In genomic region chr3:129486057-129487035, GRCh38 we compare ENCODE assay signal across 9 cellular contexts. TPM values are rescaled to one million over a fixed set of nuclear protein-coding genes. Genes with fewer than 3 reads are reported as not detected.
DNase-seq lines count a peak whose midpoint lies in the region; ATAC-seq lines count a peak whose summit lies in the region.
"Had no signal": no experiment of that assay in that cellular context is flagged by ENCODE, and none has a peak within 500 bp of the region (broad histone marks: within the 10 kb centered on the region; RNA-seq: fewer than 3 reads in every experiment).

No MANE protein-coding gene starts in this region.

- no peaks in the 10 kb centered on the region for H3K9me2 ChIP-seq in GM23248 (ENCODE audit: insufficient read depth)

- H4K20me1 ChIP-seq in GM23248 (ENCODE audit: insufficient read depth): no peaks in the 10 kb centered on the region

- H3K36me3 ChIP-seq in GM23248 (ENCODE audit: low read depth) (no peaks in the 10 kb centered on the region), subcutaneous abdominal adipose tissue (ENCODE audit: control insufficient read depth in 5 of 5, insufficient read depth in 5 of 5, low read length in 5 of 5) (peaks cover 0 to 10% (median 3%) of the 10 kb centered on the region in 5 donors)

- peak overlapping the region; percentile 79 for H3K4me2 ChIP-seq in GM23248 (ENCODE audit: unreplicated experiment)

- H3K27me3 ChIP-seq in GM23248 (replicated peaks; ENCODE audit: insufficient read depth): no peaks in the 10 kb centered on the region
- no peaks in the 10 kb centered on the region for H3K27me3 ChIP-seq in subcutaneous abdominal adipose tissue (ENCODE audit: control insufficient read depth in 5 of 5, insufficient read depth in 4 of 5, low read length in 5 of 5)

- in situ Hi-C loops in GM23248 (cut with MboI): loop anchor here (25.0 kb wide), 1 partner anchor 326 kb away; no protein-coding TSS in a partner anchor

- DNase-seq in GM23248 (peak; percentile 83), amniotic epithelial cell (ENCODE audit: low read depth) (peak; percentile 94), left ventricle myocardium superior (no peak), AML-193 (lab: John Stamatoyannopoulos, UW) (no peak), mucosa of gallbladder (ENCODE audit: low spot score) (no peak)
- DNase-seq in effector CD4-positive, alpha-beta T cell: no peak

- no peak overlapping the region for H2AFZ ChIP-seq in GM23248

- WGBS in GM23248 (ENCODE audit: low coverage in 1 of 2, low lambda C conversion rate in 2 of 2, missing lambda C conversion rate in 2 of 2), 2 experiments: 31 to 33% methylated on average over 6 of the region's 6 CpGs

- peaks cover 47% of the 10 kb centered on the region for H3F3A ChIP-seq in GM23248 (ENCODE audit: insufficient read depth)

- intact Hi-C loops in left ventricle myocardium superior (cut with micrococcal nuclease): no loop called here

- H3K4me1 ChIP-seq in GM23248 (ENCODE audit: insufficient read depth) (peaks cover 49% of the 10 kb centered on the region), subcutaneous abdominal adipose tissue (ENCODE audit: control insufficient read depth in 5 of 5, insufficient read depth in 5 of 5, low read length in 5 of 5) (peaks cover 30 to 63% (median 57%) of the 10 kb centered on the region in 5 donors)

- H3K4me3 ChIP-seq in GM23248: peak overlapping the region; percentile 59
- H3K4me3 ChIP-seq in subcutaneous abdominal adipose tissue (ENCODE audit: low read depth in 1 of 5, low read length in 5 of 5): no peak overlapping the region

- peak overlapping the region; percentile 75 for H3K9ac ChIP-seq in GM23248
- peak overlapping the region in 4 of 5 donors; percentile 34 to 69 (median 62) for H3K9ac ChIP-seq in subcutaneous abdominal adipose tissue (ENCODE audit: low read length in 5 of 5)

- H3K27ac ChIP-seq in GM23248 (peak overlapping the region; percentile 97), subcutaneous abdominal adipose tissue (ENCODE audit: low read depth, low read length) (peak overlapping the region; percentile 95)

- no peaks in the 10 kb centered on the region for H3K79me2 ChIP-seq in GM23248 (ENCODE audit: insufficient read depth)

- H3K9me3 ChIP-seq in GM23248 (ENCODE audit: low read depth): no peaks in the 10 kb centered on the region
- H3K9me3 ChIP-seq in subcutaneous abdominal adipose tissue (ENCODE audit: control insufficient read depth in 5 of 5, low read length in 5 of 5): no peaks in the 10 kb centered on the region

- ATAC-seq in left ventricle myocardium superior (peak; percentile 45), GM18861 (IDR thresholded peaks at IDR 0.05; ENCODE audit: unreplicated experiment) (no peak)

RNA-seq across cellular contexts. Expression of gene RHO, which starts 42.1 kb away (rescaled TPM):
- not detected in 2 replicates for total RNA-seq in GM23248 (2014; rRNA removed; shearing (Covaris generic))
- not detected in 2 replicates for polyA plus RNA-seq in GM23248 (2016; fragmentation: Nextera tagmentation; extraction: Ambion mirVana)
- total RNA-seq in left ventricle myocardium superior: not detected
- total RNA-seq in mucosa of gallbladder: not detected
- total RNA-seq: SK-MEL-5 had no signal

RNA-seq across cellular contexts. Expression of gene IFT122, which starts 46.3 kb away (rescaled TPM):
- 16.3 and 25.4 TPM in 2 replicates for total RNA-seq in GM23248 (2014; rRNA removed; shearing (Covaris generic))
- 13.5 and 16.1 TPM in 2 replicates for polyA plus RNA-seq in GM23248 (2016; fragmentation: Nextera tagmentation; extraction: Ambion mirVana)
- total RNA-seq in left ventricle myocardium superior: 16.8 TPM
- total RNA-seq in mucosa of gallbladder: 28.6 TPM

RNA-seq across cellular contexts. Expression of gene MBD4, which starts 46.6 kb away (rescaled TPM):
- 27.2 and 49.8 TPM in 2 replicates for total RNA-seq in GM23248 (2014; rRNA removed; shearing (Covaris generic))
- 36.2 and 36.8 TPM in 2 replicates for polyA plus RNA-seq in GM23248 (2016; fragmentation: Nextera tagmentation; extraction: Ambion mirVana)
- total RNA-seq in left ventricle myocardium superior (19.8 TPM), mucosa of gallbladder (34.9 TPM)

RNA-seq across cellular contexts. Expression of gene H1-8, which starts 56.6 kb away (rescaled TPM):
- total RNA-seq in GM23248 (2014; rRNA removed; shearing (Covaris generic)): not detected in 2 replicates
- not detected in 2 replicates for polyA plus RNA-seq in GM23248 (2016; fragmentation: Nextera tagmentation; extraction: Ambion mirVana)
- total RNA-seq in left ventricle myocardium superior: not detected
- not detected for total RNA-seq in mucosa of gallbladder
- total RNA-seq: SK-MEL-5 had no signal

RNA-seq across cellular contexts. Expression of gene EFCAB12, which starts 57.9 kb away (rescaled TPM):
- not detected in 2 replicates for total RNA-seq in GM23248 (2014; rRNA removed; shearing (Covaris generic))
- polyA plus RNA-seq in GM23248 (2016; fragmentation: Nextera tagmentation; extraction: Ambion mirVana): not detected in 2 replicates
- not detected for total RNA-seq in left ventricle myocardium superior
- 4.9 TPM for total RNA-seq in mucosa of gallbladder

Comparison
In these comparisons a context has a peak if more than half of its experiments do, and no peak if none do; other contexts are left out.
1. DNase-seq: peak in GM23248 (single experiment) and amniotic epithelial cell (single experiment); none in left ventricle myocardium superior (single experiment), effector CD4-positive, alpha-beta T cell (single experiment), AML-193 (0 of 2) and mucosa of gallbladder (single experiment).